8 cellular contexts compared by ENCODE assay signal in genomic region chr1:25904942-25905679, GRCh38. TPM values are rescaled to one million over a fixed set of nuclear protein-coding genes. Genes with fewer than 3 reads are reported as not detected.
DNase-seq lines count a peak whose midpoint lies in the region; ATAC-seq and TF ChIP-seq lines count a peak whose summit lies in the region.

No MANE protein-coding gene starts in this region.

- H3K4me3 ChIP-seq in adrenal gland: peak overlapping the region in 2 of 4 donors; percentile 42 to 58
- peak overlapping the region; percentile 59 to 85 (median 67) for H3K4me3 ChIP-seq in heart left ventricle

- H3K27me3 ChIP-seq in adrenal gland (no peaks in the 10 kb centered on the region), heart left ventricle (no peaks in the 10 kb centered on the region)

- ATAC-seq in HG02840 (IDR thresholded peaks at IDR 0.05; ENCODE audit: low FRiP score, unreplicated experiment) (peak; percentile 74), heart left ventricle (peak; percentile 90 to 96 (median 95))

- no peak for TF ChIP-seq CTCF in GM10266 (IDR thresholded peaks at IDR 0.05; ENCODE audit: control insufficient read depth, insufficient read depth, low read depth, missing control alignments)
- peak in 1 of 6 experiments; percentile 10 for TF ChIP-seq CTCF in adrenal gland (IDR thresholded peaks at IDR 0.05)
- peak in 1 of 12 donors; percentile 14 for TF ChIP-seq CTCF in heart left ventricle (IDR thresholded peaks at IDR 0.05)
- TF ChIP-seq CTCF in type B pancreatic cell (conservative IDR thresholded peaks at IDR 0.05): peak; percentile 44

- TF ChIP-seq POLR2A in adrenal gland (IDR thresholded peaks at IDR 0.05): no peak
- no peak for TF ChIP-seq POLR2A in heart left ventricle (IDR thresholded peaks at IDR 0.05)

- H3K4me3 Mint-ChIP-seq in type B pancreatic cell: peak overlapping the region; percentile 99

- H3K4me1 ChIP-seq in adrenal gland (replicated peaks in 1 of 2) (peaks cover 20 to 22% of the 10 kb centered on the region in 2 donors), heart left ventricle (peaks cover 4 to 30% (median 20%) of the 10 kb centered on the region in 12 donors)

- H3K27me3 Mint-ChIP-seq in type B pancreatic cell: no peaks in the 10 kb centered on the region

- H3K9me3 Mint-ChIP-seq in type B pancreatic cell: no peaks in the 10 kb centered on the region

- no peaks in the 10 kb centered on the region for H3K9me3 ChIP-seq in adrenal gland (replicated peaks in 1 of 3)
- H3K9me3 ChIP-seq in heart left ventricle: no peaks in the 10 kb centered on the region

- H3K36me3 ChIP-seq in adrenal gland (replicated peaks in 1 of 2): peaks cover 0 to 9% of the 10 kb centered on the region in 2 donors
- H3K36me3 ChIP-seq in heart left ventricle: peaks cover 0 to 32% (median 26%) of the 10 kb centered on the region in 9 donors

- H3K4me1 Mint-ChIP-seq in type B pancreatic cell (ENCODE audit: unreplicated experiment): peaks cover 41% of the 10 kb centered on the region

- peak overlapping the region in 2 of 5 donors; percentile 45 to 51 for H3K27ac ChIP-seq in adrenal gland
- H3K27ac ChIP-seq in heart left ventricle: peak overlapping the region in 10 of 12 donors; percentile 40 to 82 (median 64)

- WGBS in adrenal gland, 4 donors: 1 to 2% (median 1%) methylated on average over 16 to 34 of the region's 34 CpGs
- 1 to 2% (median 1%) methylated on average over 25 to 34 of the region's 34 CpGs for whole genome bisulfite sequencing in heart left ventricle, 4 donors

- peak overlapping the region; percentile 98 for H3K27ac Mint-ChIP-seq in type B pancreatic cell

- peak; percentile 97 for DNase-seq in GM10266 (ENCODE audit: extremely low spot score)
- DNase-seq in NCI-H146 (lab: John Stamatoyannopoulos, UW): peak; percentile 93
- peak; percentile 83 for DNase-seq in T follicular helper cell (ENCODE audit: low read depth)
- DNase-seq in adrenal gland: peak; percentile 89 to 97 (median 94)
- peak; percentile 94 to 96 (median 95) for DNase-seq in heart left ventricle
- peak; percentile 93 to 99 (median 97) for DNase-seq in posterior cingulate gyrus
- DNase-seq in type B pancreatic cell (ENCODE audit: extremely low spot score, unreplicated experiment): peak; percentile 97

- intact Hi-C loops in adrenal gland (cut with DNase I) (no loop called here), heart left ventricle (cut with DNase I) (loop anchor here in 4 of 10 donors (2.0 to 10.0 kb wide), 3 partner anchors 94 to 260 kb away; partner anchors contain the start of genes PAFAH2 (in 3 of the 4), C1orf232 (in 1 of the 4), FAM110D (in 1 of the 4) and ZNF593 (in 1 of the 4)), posterior cingulate gyrus (cut with DNase I) (loop anchor here (2.0 kb wide), 1 partner anchor 94 kb away; the partner anchor contains the start of gene PAFAH2)

- H3K36me3 Mint-ChIP-seq in type B pancreatic cell: peaks cover 38% of the 10 kb centered on the region

RNA-seq across cellular contexts. Expression of gene STMN1, which starts 1.1 kb away (rescaled TPM):
- total RNA-seq in adrenal gland: 10 to 100 TPM in 7 of 8 donors, 1 to 10 TPM in 1; 7.9 to 59.5 (median 20.7) TPM
- polyA plus RNA-seq in adrenal gland: 10 to 100 TPM; 32.6 to 88.7 (median 37.6) TPM
- total RNA-seq in heart left ventricle: 10 to 100 TPM; 21.1 to 95.2 (median 46.4) TPM
- polyA plus RNA-seq in heart left ventricle: 10 to 100 TPM; 38.3 to 63.2 TPM
- total RNA-seq in type B pancreatic cell (ENCODE audit: low replicate concordance): 219 and 591 TPM in 2 replicates

RNA-seq across cellular contexts. Expression of gene PAQR7, which starts 29.6 kb away (rescaled TPM):
- total RNA-seq in adrenal gland: 10 to 100 TPM; 31.1 to 71.8 (median 40.9) TPM
- polyA plus RNA-seq in adrenal gland: 10 to 100 TPM; 19.9 to 26.1 (median 20.6) TPM
- total RNA-seq in heart left ventricle: 1 to 10 TPM; 1.1 to 5.7 (median 2.1) TPM
- 1 to 10 TPM; 1.3 to 1.7 TPM for polyA plus RNA-seq in heart left ventricle
- total RNA-seq in type B pancreatic cell (ENCODE audit: low replicate concordance): 24.3 and 41.0 TPM in 2 replicates

RNA-seq across cellular contexts. Expression of gene AUNIP, which starts 45.9 kb away (rescaled TPM):
- total RNA-seq in adrenal gland (1 to 10 TPM in 2 of 8 donors, under 1 TPM in 6; 0.24 to 1.5 (median 0.75) TPM), heart left ventricle (1 to 10 TPM in 1 of 9 donors, under 1 TPM in 2, not detected in 6; 0.25 to 1.5 (median 0.27) TPM), type B pancreatic cell (ENCODE audit: low replicate concordance) (3.7 and 7.2 TPM in 2 replicates)
- polyA plus RNA-seq in adrenal gland (1 to 10 TPM in 1 of 3 donors, under 1 TPM in 2; 0.56 to 1.2 (median 0.74) TPM), heart left ventricle (under 1 TPM in 1 of 2 donors, not detected in 1; 0.19 TPM)
